Comparison of ENCODE assay signal across 8 cellular contexts in genomic region chr3:44761347-44762169, GRCh38. TPM values are rescaled to one million over a fixed set of nuclear protein-coding genes. Genes with fewer than 3 reads are reported as not detected.
A peak's percentile ranks its signal among the peaks of the same experiment; 100 is the strongest.
DNase-seq lines count a peak whose midpoint lies in the region; ATAC-seq and TF ChIP-seq lines count a peak whose summit lies in the region.

KIAA1143 (minus strand) TSS chr3:44761619; CDS start chr3:44761602, 17 bp downstream.
KIF15 (plus strand) TSS chr3:44761794; CDS start chr3:44761866, 72 bp downstream.

- ATAC-seq in GM18909 (IDR thresholded peaks at IDR 0.05; ENCODE audit: poor library complexity, unreplicated experiment) (peak; percentile 90), HG03175 (IDR thresholded peaks at IDR 0.05; ENCODE audit: unreplicated experiment) (peak; percentile 85), WTC11 (peak; percentile 93)

- CTCF ChIA-PET in AG04450 (lab: Charles Lee): interaction anchor here (1.4 kb wide), 1 partner anchor 11 kb away, joined by 3 read pairs; no protein-coding TSS in a partner anchor
- CTCF ChIA-PET in WTC11 (lab: Charles Lee): interaction anchor here (0.8 to 2.0 kb wide), 4 partner anchors 14 to 229 kb away, joined by 3 to 6 read pairs (median 4); no protein-coding TSS in a partner anchor

- peaks cover 32% of the 10 kb centered on the region for H3K9me3 Mint-ChIP-seq in WTC11
- peaks cover 0 to 4% (median 1%) of the 10 kb centered on the region in 6 donors for H3K9me3 Mint-ChIP-seq in immature natural killer cell

- H3K36me3 ChIP-seq in spleen: peaks cover 0 to 37% (median 4%) of the 10 kb centered on the region in 6 donors

- H3K4me3 ChIP-seq in AG04450 (ENCODE audit: low read depth, low read length) (peak within 1 kb of the TSS; percentile 85), spleen (peak within 1 kb of the TSS; percentile 68 to 94 (median 74))

- H3K27ac ChIP-seq in AG04450 (ENCODE audit: low read depth, low read length): peak within 1 kb of the TSS; percentile 39
- no peak within 1 kb of the TSS for H3K27ac ChIP-seq in caudate nucleus (ENCODE audit: low read depth, low read length)
- H3K27ac ChIP-seq in spleen: peak within 1 kb of the TSS; percentile 63 to 90 (median 84)

- peaks cover 18% of the 10 kb centered on the region for H3K9me3 ChIP-seq in AG04450 (ENCODE audit: control insufficient read depth, insufficient read depth, low read length)
- H3K9me3 ChIP-seq in spleen: peaks cover 0 to 36% (median 21%) of the 10 kb centered on the region in 8 donors

- POLR2A ChIA-PET in AG04450 (lab: Yijun Ruan, JAX) (interaction anchor here (1.5 to 1.8 kb wide), 2 partner anchors 32 to 49 kb away, joined by 6 to 7 read pairs; partner anchors contain the start of genes ZNF501 and ZNF502), WTC11 (lab: Charles Lee) (interaction anchor here (0.6 to 1.8 kb wide), 8 partner anchors 32 to 1781 kb away, joined by 3 to 10 read pairs (median 4); partner anchors contain the start of genes EXOSC7, TCAIM, ZDHHC3 and ZNF501)

- no peaks in the 10 kb centered on the region; the same call in 1 of the 2 replicates for H3K27me3 Mint-ChIP-seq in WTC11 (ENCODE audit: low read depth)
- H3K27me3 Mint-ChIP-seq in immature natural killer cell (ENCODE audit: low read depth in 3 of 3): peaks cover 4 to 7% (median 7%) of the 10 kb centered on the region in 3 donors

- peak within 1 kb of the TSS; percentile 90 for H3K4me3 Mint-ChIP-seq in WTC11
- H3K4me3 Mint-ChIP-seq in immature natural killer cell: peak within 1 kb of the TSS; percentile 89 to 93 (median 92)

- peaks cover 16% of the 10 kb centered on the region for H3K4me1 Mint-ChIP-seq in WTC11
- peaks cover 33 to 51% of the 10 kb centered on the region in 2 donors for H3K4me1 Mint-ChIP-seq in immature natural killer cell

- H3K4me1 ChIP-seq in spleen: peaks cover 8 to 26% (median 21%) of the 10 kb centered on the region in 6 donors

- TF ChIP-seq POLR2A in spleen (IDR thresholded peaks at IDR 0.05): peak in 2 of 3 donors; percentile 15 to 32

- H3K27ac Mint-ChIP-seq in WTC11: peak within 1 kb of the TSS; percentile 95
- H3K27ac Mint-ChIP-seq in immature natural killer cell: peak within 1 kb of the TSS; percentile 87 to 94 (median 90)

- DNase-seq in AG04450 (ENCODE audit: low read depth, low spot score): peak; percentile 85
- DNase-seq in NCI-H2227 treated with DMSO at 0.1 percent for 48 hours (lab: John Stamatoyannopoulos, UW): peak; percentile 90
- peak; percentile 98 for DNase-seq in WTC11 (ENCODE audit: low spot score)
- DNase-seq in caudate nucleus (lab: John Stamatoyannopoulos, UW): peak; percentile 30 to 97 (median 88)
- DNase-seq in immature natural killer cell: peak; percentile 93 to 94 (median 93)
- DNase-seq in spleen: peak; percentile 98

- 0 to 1% (median 0%) methylated on average over 42 to 70 of the region's 70 CpGs for WGBS in spleen, 5 donors

- peaks cover 56% of the 10 kb centered on the region for H3K36me3 Mint-ChIP-seq in WTC11
- H3K36me3 Mint-ChIP-seq in immature natural killer cell: peaks cover 17 to 30% (median 29%) of the 10 kb centered on the region in 3 donors

- TF ChIP-seq CTCF in AG04450 (IDR thresholded peaks at IDR 0.05; ENCODE audit: low read depth, low read length): no peak
- no peak for TF ChIP-seq CTCF in WTC11 (IDR thresholded peaks at IDR 0.05)
- peak in 2 of 11 experiments; percentile 27 for TF ChIP-seq CTCF in spleen (IDR thresholded peaks at IDR 0.05 in 8 of 11, conservative IDR thresholded peaks at IDR 0.05 in 3 of 11)

- H3K27me3 ChIP-seq in AG04450 (ENCODE audit: control insufficient read depth, insufficient read depth, low read length) (no peaks in the 10 kb centered on the region), spleen (replicated peaks in 1 of 7) (no peaks in the 10 kb centered on the region)

- intact Hi-C loops in spleen (cut with DNase I; ENCODE audit: low total_unique reads): no loop called here

TF ChIP-seq in WTC11, 78 proteins besides CTCF, POLR2A, EP300 and RAD21 (continues in another document):
- no peak for TF ChIP-seq JUN (CRISPR knock-in tag; IDR thresholded peaks at IDR 0.05)
- TF ChIP-seq E2F4 (CRISPR knock-in tag; IDR thresholded peaks at IDR 0.05; ENCODE audit: borderline replicate concordance, low read depth): peak; percentile 99
- TF ChIP-seq USF1 (CRISPR knock-in tag; IDR thresholded peaks at IDR 0.05): peak; percentile 36
- no peak for TF ChIP-seq PRDM15 (CRISPR knock-in tag; IDR thresholded peaks at IDR 0.05)
- no peak for TF ChIP-seq ZNF281 (CRISPR knock-in tag; IDR thresholded peaks at IDR 0.05)
- TF ChIP-seq NR3C1 (CRISPR knock-in tag; conservative IDR thresholded peaks at IDR 0.05; ENCODE audit: low read depth): no peak
- 0 out of 2 replicates have a peak, but pooled peaks have one; percentile 61 for TF ChIP-seq RELA (CRISPR knock-in tag; IDR thresholded peaks at IDR 0.05; ENCODE audit: borderline replicate concordance)
- no peak for TF ChIP-seq ZNF219 (CRISPR knock-in tag; IDR thresholded peaks at IDR 0.05; ENCODE audit: borderline replicate concordance)

RNA-seq across cellular contexts. Expression of gene KIAA1143, which starts in this region (rescaled TPM):
- polyA plus RNA-seq in AG04450 (2011; rRNA removed) (14.0 and 19.6 TPM in 2 replicates), immature natural killer cell (10 to 100 TPM; 10.5 to 37.5 (median 31.1) TPM), spleen (10 to 100 TPM in 1 of 3 donors, 1 to 10 TPM in 2; 6.8 to 14.2 (median 8.8) TPM)
- 12.9 and 19.1 TPM in 2 replicates for polyA minus RNA-seq in AG04450 (2011; rRNA and poly(A)+ RNA removed)
- total RNA-seq in WTC11 (2021) (41.9 to 55.6 TPM (median 45.4 TPM) in 3 replicates), spleen (10 to 100 TPM; 13.5 to 25.6 (median 22.5) TPM)

RNA-seq across cellular contexts. Expression of gene KIF15, which starts in this region (rescaled TPM):
- polyA plus RNA-seq in AG04450 (2011; rRNA removed) (2.1 and 3.6 TPM in 2 replicates), immature natural killer cell (under 1 TPM in 2 of 3 donors, not detected in 1; 0.29 to 0.56 TPM), spleen (1 to 10 TPM in 2 of 3 donors, under 1 TPM in 1; 0.74 to 4.2 (median 1.2) TPM)
- 2.1 and 4.3 TPM in 2 replicates for polyA minus RNA-seq in AG04450 (2011; rRNA and poly(A)+ RNA removed)
- total RNA-seq in WTC11 (2021) (18.4 to 23.7 TPM (median 21.1 TPM) in 3 replicates), spleen (1 to 10 TPM; 1.0 to 5.2 (median 3.2) TPM)
